ENCODE assay signal across 13 cellular contexts in the genomic region with DNA sequence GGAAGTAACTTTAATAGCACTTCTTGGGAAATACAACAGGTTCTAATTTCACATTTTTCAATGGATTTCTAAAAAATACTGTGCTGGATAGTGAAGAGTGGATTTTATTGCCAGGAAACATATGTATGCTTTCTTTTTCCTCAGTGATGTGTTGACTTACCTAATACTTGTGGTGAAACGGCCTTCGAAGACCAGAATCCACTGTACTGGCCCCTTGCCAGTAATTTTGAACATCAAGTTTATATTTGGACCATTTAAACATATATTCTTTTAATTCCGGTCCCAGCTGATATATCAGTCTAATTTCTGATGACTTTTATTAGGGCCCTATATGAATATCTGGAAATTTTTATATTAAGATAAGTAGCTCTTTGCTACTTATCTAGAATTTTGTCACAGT. TPM values are rescaled to one million over a fixed set of nuclear protein-coding genes. Genes with fewer than 3 reads are reported as not detected.
DNase-seq lines count a peak whose midpoint lies in the region; ATAC-seq and TF ChIP-seq lines count a peak whose summit lies in the region.
"Had no signal": no experiment of that assay in that cellular context is flagged by ENCODE, and none has a peak within 500 bp of the region (broad histone marks: within the 10 kb centered on the region; RNA-seq: fewer than 3 reads in every experiment).

No MANE protein-coding gene starts in this region.

- CTCF ChIA-PET in BJ (lab: Yijun Ruan, JAX) = interaction anchor here (1.7 to 2.0 kb wide), 2 partner anchors 20 to 47 kb away, joined by 3 to 6 read pairs; no protein-coding TSS in a partner anchor

- no peak overlapping the region for H3K27ac ChIP-seq in coronary artery
- H3K27ac ChIP-seq: VCaP had no signal

- H3K27me3 ChIP-seq in BJ (ENCODE audit: control insufficient read depth, insufficient read depth, low read length) (no peaks in the 10 kb centered on the region), MG63 (no peaks in the 10 kb centered on the region)

- H3K4me3 ChIP-seq in BJ (ENCODE audit: low read depth, low read length) = peak overlapping the region; percentile 14; the same call in 1 of the 2 replicates
- H3K4me3 ChIP-seq in MG63 = peak overlapping the region; percentile 93; the same call in 1 of the 2 replicates
- H3K4me3 ChIP-seq in coronary artery = peak overlapping the region; percentile 98

- DNase-seq in BJ (ENCODE audit: low read depth) (no peak), MG63 (no peak), coronary artery (ENCODE audit: low spot score) (no peak), NCI-H1092 treated with DMSO at 0.1 percent for 48 hours (lab: John Stamatoyannopoulos, UW) (no peak), NCI-H1048 (lab: John Stamatoyannopoulos, UW) (no peak), anterior cingulate cortex (lab: John Stamatoyannopoulos, UW) (no peak)
- DNase-seq in stimulated activated effector memory CD8-positive, alpha-beta T cell treated with anti-CD3 and anti-CD28 coated beads, Interleukin-12 subunit alpha, Interleukin-12 subunit beta, amount 100 ng/mL, for 72 hours (ENCODE audit: low spot score in 2 of 2) = no peak
- DNase-seq: activated CD8-positive, alpha-beta memory T cell treated with anti-CD3 and anti-CD28 coated beads, Interleukin-2, amount 50 U/mL, for 4 hours; mesendoderm; NCI-H524 had no signal

- no peaks in the 10 kb centered on the region for H3K36me3 ChIP-seq in BJ (ENCODE audit: control insufficient read depth, insufficient read depth, low read length)
- H3K36me3 ChIP-seq in MG63 = no peaks in the 10 kb centered on the region

- peaks cover 5% of the 10 kb centered on the region for H3K27me3 Mint-ChIP-seq in nephron (ENCODE audit: low read depth)

- peaks cover 10% of the 10 kb centered on the region for H3K4me1 Mint-ChIP-seq in nephron
- H3K4me1 Mint-ChIP-seq in stimulated activated effector memory CD8-positive, alpha-beta T cell treated with anti-CD3 and anti-CD28 coated beads, Interleukin-12 subunit alpha, Interleukin-12 subunit beta, amount 100 ng/mL, for 72 hours = peaks cover 5% of the 10 kb centered on the region

- H3K9me3 Mint-ChIP-seq in nephron = no peaks in the 10 kb centered on the region
- no peaks in the 10 kb centered on the region for H3K9me3 Mint-ChIP-seq in stimulated activated effector memory CD8-positive, alpha-beta T cell treated with anti-CD3 and anti-CD28 coated beads, Interleukin-12 subunit alpha, Interleukin-12 subunit beta, amount 100 ng/mL, for 72 hours

- no peaks in the 10 kb centered on the region for H3K36me3 Mint-ChIP-seq in nephron (ENCODE audit: low read depth)
- no peaks in the 10 kb centered on the region for H3K36me3 Mint-ChIP-seq in stimulated activated effector memory CD8-positive, alpha-beta T cell treated with anti-CD3 and anti-CD28 coated beads, Interleukin-12 subunit alpha, Interleukin-12 subunit beta, amount 100 ng/mL, for 72 hours

- no peak overlapping the region for H3K27ac Mint-ChIP-seq in nephron
- no peak overlapping the region for H3K27ac Mint-ChIP-seq in stimulated activated effector memory CD8-positive, alpha-beta T cell treated with anti-CD3 and anti-CD28 coated beads, Interleukin-12 subunit alpha, Interleukin-12 subunit beta, amount 100 ng/mL, for 72 hours
- H3K27ac Mint-ChIP-seq: activated naive CD8-positive, alpha-beta T cell had no signal

- POLR2A ChIA-PET in BJ (lab: Charles Lee) = no interaction called here

- TF ChIP-seq CTCF in BJ (IDR thresholded peaks at IDR 0.05; ENCODE audit: insufficient read depth, low read depth, low read length) (no peak), coronary artery (IDR thresholded peaks at IDR 0.05) (no peak), nephron (IDR thresholded peaks at IDR 0.05; ENCODE audit: unreplicated experiment in 3 of 3) (no peak)

- H3K4me3 Mint-ChIP-seq in nephron = peak overlapping the region; percentile 76 to 90 (median 87)
- H3K4me3 Mint-ChIP-seq in stimulated activated effector memory CD8-positive, alpha-beta T cell treated with anti-CD3 and anti-CD28 coated beads, Interleukin-12 subunit alpha, Interleukin-12 subunit beta, amount 100 ng/mL, for 72 hours = no peak overlapping the region

- ATAC-seq in stimulated activated effector memory CD8-positive, alpha-beta T cell treated with anti-CD3 and anti-CD28 coated beads, Interleukin-12 subunit alpha, Interleukin-12 subunit beta, amount 100 ng/mL, for 72 hours = no peak

- H3K9me3 ChIP-seq in MG63 = no peaks in the 10 kb centered on the region

RNA-seq across cellular contexts. Expression of a gene that starts 1.8 kb away (rescaled TPM):
- 76.0 and 105 TPM in 2 replicates for polyA plus RNA-seq in BJ (2011; rRNA removed)
- polyA minus RNA-seq in BJ (2011; rRNA and poly(A)+ RNA removed) = 103 and 106 TPM in 2 replicates
- 40.6 and 43.5 TPM in 2 replicates for total RNA-seq in MG63 (2014; rRNA removed; shearing (Covaris generic); ENCODE audit: low replicate concordance)

Comparison
In these comparisons a context has a peak if more than half of its experiments do, and no peak if none do; other contexts are left out.
1. H3K4me3 ChIP-seq: peak in every context shown above with its lines; median percentile 98 in coronary artery; 93 in MG63; 14 in BJ.